Comparison of ENCODE assay signal across 20 cellular contexts in genomic region chr7:101854084-101854865, GRCh38.
DNase-seq lines count a peak whose midpoint lies in the region; ATAC-seq and TF ChIP-seq lines count a peak whose summit lies in the region.
"Had no signal": no experiment of that assay in that cellular context is flagged by ENCODE, and none has a peak within 500 bp of the region (broad histone marks: within the 10 kb centered on the region; RNA-seq: fewer than 3 reads in every experiment).

No MANE protein-coding gene starts in this region.

- H3K9me3 ChIP-seq in HEK293 (ENCODE audit: control insufficient read depth, insufficient read depth, low read depth, low read length) = no peaks in the 10 kb centered on the region
- H3K9me3 ChIP-seq in SU-DHL-6 (ENCODE audit: insufficient read depth, low read length) = no peaks in the 10 kb centered on the region
- H3K9me3 ChIP-seq: body of pancreas had no signal

- no peak overlapping the region for H3K4me3 Mint-ChIP-seq in nephron progenitor cell

- H3K27me3 ChIP-seq in SU-DHL-6 (ENCODE audit: low read length) = no peaks in the 10 kb centered on the region
- H3K27me3 ChIP-seq: body of pancreas had no signal

- H2AFZ ChIP-seq in SU-DHL-6 (ENCODE audit: low read depth, low read length, severe bottlenecking) = no peak overlapping the region

- peaks cover 93% of the 10 kb centered on the region for H3K79me2 ChIP-seq in SU-DHL-6 (ENCODE audit: insufficient read depth, low read length)

- DNase-seq in nephron progenitor cell (no peak), UCSD-AML1 (lab: John Stamatoyannopoulos, UW; ENCODE audit: unreplicated experiment) (no peak)
- no peak for DNase-seq in stimulated activated CD4-positive, alpha-beta T cell treated with anti-CD3 and anti-CD28 coated beads, Interleukin-2, amount 100 ng/mL, for 24 hours
- DNase-seq: activated gamma-delta T cell; activated T-cell treated with anti-CD3 and anti-CD28 coated beads, Interleukin-2, amount 50 U/mL, for 1 hour; body of pancreas; DMS153; GF-D8; GOT3; Kasumi-1; NCI-H1694; NCI-H2171; NCI-H524; stimulated activated CD4-positive, alpha-beta T cell treated with anti-CD3 and anti-CD28 coated beads, Interleukin-1b, Interleukin-23, amount 100 ng/mL, for 48 hours had no signal

- peak overlapping the region; percentile 88 for H3K27ac Mint-ChIP-seq in nephron progenitor cell

- H3K36me3 ChIP-seq in HEK293 (ENCODE audit: control insufficient read depth in 2 of 2, insufficient read depth in 1 of 2, low read length in 2 of 2) (no peaks in the 10 kb centered on the region), SU-DHL-6 (ENCODE audit: low read length) (no peaks in the 10 kb centered on the region)

- POLR2A ChIA-PET in HEK293 (lab: Yijun Ruan, JAX) = no interaction called here

- peaks cover 3% of the 10 kb centered on the region for H3K27me3 Mint-ChIP-seq in nephron progenitor cell (ENCODE audit: low read depth, poor library complexity)

- no peak for ATAC-seq in HG03280 (IDR thresholded peaks at IDR 0.05; ENCODE audit: unreplicated experiment)
- ATAC-seq: body of pancreas had no signal

- peaks cover 2% of the 10 kb centered on the region; the same call in 1 of the 2 replicates for H3K4me1 ChIP-seq in HEK293 (ENCODE audit: control insufficient read depth, insufficient read depth, low read length)

- H3K9me2 ChIP-seq in SU-DHL-6 (replicated peaks; ENCODE audit: insufficient read depth, low read length) = no peaks in the 10 kb centered on the region

- peak overlapping the region; percentile 77 for H3K9ac ChIP-seq in SU-DHL-6 (ENCODE audit: low read length)

- peaks cover 95% of the 10 kb centered on the region for H3F3A ChIP-seq in SU-DHL-6 (ENCODE audit: insufficient read depth)

- H3K4me2 ChIP-seq in SU-DHL-6 (ENCODE audit: low read depth, low read length, poor library complexity, severe bottlenecking) = peak overlapping the region; percentile 90

- TF ChIP-seq CTCF in C4-2B (conservative IDR thresholded peaks at IDR 0.05) (no peak), HEK293 (tag by site-specific recombination; IDR thresholded peaks at IDR 0.05) (no peak), SU-DHL-6 (IDR thresholded peaks at IDR 0.05; ENCODE audit: insufficient read depth, low read length, poor library complexity, severe bottlenecking) (no peak), nephron progenitor cell (IDR thresholded peaks at IDR 0.05) (no peak)

- CTCF ChIA-PET in HEK293 (lab: Yijun Ruan, JAX) = no interaction called here

- H3K9me3 Mint-ChIP-seq in nephron progenitor cell = peaks cover 22% of the 10 kb centered on the region

- peaks cover 46% of the 10 kb centered on the region for H3K36me3 Mint-ChIP-seq in nephron progenitor cell (ENCODE audit: low read depth)

- H3K27ac ChIP-seq in C4-2B = peak overlapping the region; percentile 78; the same call in 1 of the 2 replicates
- H3K27ac ChIP-seq in HEK293 (ENCODE audit: extremely low read depth, low read depth, low read length) = no peak overlapping the region
- H3K27ac ChIP-seq in SU-DHL-6 (ENCODE audit: low read depth, low read length) = peak overlapping the region; percentile 97
- H3K27ac ChIP-seq: body of pancreas, epithelial cell of prostate, skin epidermis had no signal

- peaks cover 62% of the 10 kb centered on the region for H3K4me1 Mint-ChIP-seq in nephron progenitor cell

- no peaks in the 10 kb centered on the region; the same call in 1 of the 2 replicates for H4K20me1 ChIP-seq in SU-DHL-6 (ENCODE audit: low read depth, low read length)

- H3K4me3 ChIP-seq in HEK293 (ENCODE audit: low read depth, low read length) (no peak overlapping the region), SU-DHL-6 (ENCODE audit: insufficient read depth, low read length, poor library complexity, severe bottlenecking) (peak overlapping the region; percentile 50)
- H3K4me3 ChIP-seq: body of pancreas, skin epidermis had no signal

TF ChIP-seq in HEK293, 187 proteins besides CTCF, POLR2A, EP300 and RAD21:
- TF ChIP-seq ZNF776 (tag by site-specific recombination; IDR thresholded peaks at IDR 0.05; ENCODE audit: borderline replicate concordance) = no peak
- no peak for TF ChIP-seq SALL2 (tag by site-specific recombination; IDR thresholded peaks at IDR 0.05; ENCODE audit: borderline replicate concordance)
- peak; percentile 54; the same call in 1 of the 2 replicates for TF ChIP-seq PRDM10 (tag by site-specific recombination; IDR thresholded peaks at IDR 0.05)
